In the genomic region with DNA sequence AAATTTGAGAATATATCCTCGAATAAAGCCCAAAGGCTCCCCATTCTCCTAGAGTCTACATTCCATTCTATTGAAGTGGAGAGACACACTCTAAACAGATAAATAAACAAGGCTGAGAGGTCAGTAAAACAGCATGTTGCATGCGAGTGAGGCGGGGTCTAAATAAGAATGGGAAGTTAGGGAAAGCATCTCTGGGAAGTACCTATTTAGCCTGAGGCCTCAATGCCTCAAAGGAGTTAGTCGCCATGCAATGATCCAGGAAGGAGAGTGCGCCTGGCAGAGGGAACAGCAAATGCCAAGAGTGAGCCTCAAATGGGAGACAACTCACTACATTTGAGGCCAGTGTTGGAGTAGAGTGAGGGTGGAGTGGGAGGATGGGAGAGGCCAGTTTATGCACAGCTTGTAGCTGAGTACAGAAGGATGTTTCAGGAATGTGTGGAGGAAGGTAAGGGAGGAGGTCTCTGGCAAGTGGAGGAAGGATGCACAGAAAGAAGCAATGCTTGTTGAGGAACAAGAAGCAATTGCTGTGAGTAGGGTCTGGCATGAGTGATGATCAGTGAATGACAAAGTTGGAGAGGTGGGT, we compare ENCODE assay signal across 26 cellular contexts. TPM values are rescaled to one million over a fixed set of nuclear protein-coding genes. Genes with fewer than 3 reads are reported as not detected.
"Had no signal": no experiment of that assay in that cellular context is flagged by ENCODE, and none has a peak within 500 bp of the region (broad histone marks: within the 10 kb centered on the region; RNA-seq: fewer than 3 reads in every experiment).

No MANE protein-coding gene starts in this region.

- H3K4me1 ChIP-seq: breast epithelium, esophagus muscularis mucosa, right atrium auricular region, tibial artery had no signal

- H3K27ac Mint-ChIP-seq: activated CD4-positive, alpha-beta T cell treated with anti-CD3 and anti-CD28 coated beads, Interleukin-2, amount 10 ng/mL, durations not matched to agents 24 days and 14 days; activated CD8-positive, alpha-beta T cell treated with anti-CD3 and anti-CD28 coated beads for 36 hours; activated naive CD4-positive, alpha-beta T cell treated with anti-CD3 and anti-CD28 coated beads, Interleukin-2, amount 10 ng/mL, durations not matched to agents 7 days and 5 days; activated naive CD8-positive, alpha-beta T cell treated with anti-CD3 and anti-CD28 coated beads, Interleukin-2, amount 50 U/mL, for 24 hours; activated T-cell treated with anti-CD3 and anti-CD28 coated beads, Interleukin-2, amount 50 U/mL, for 24 hours; nephron progenitor cell; progenitor cell of endocrine pancreas; T-cell had no signal

- DNase-seq: activated CD4-positive, alpha-beta T cell treated with anti-CD3 and anti-CD28 coated beads, Interleukin-2, amount 10 ng/mL, durations not matched to agents 24 days and 14 days; activated CD4-positive, CD25-positive, alpha-beta regulatory T cell; activated CD8-positive, alpha-beta T cell treated with anti-CD3 and anti-CD28 coated beads for 36 hours; activated effector memory CD4-positive, alpha-beta T cell treated with Interleukin-2 at 50 U/mL for 16 hours; activated naive CD4-positive, alpha-beta T cell treated with anti-CD3 and anti-CD28 coated beads, Interleukin-2, amount 10 ng/mL, durations not matched to agents 7 days and 5 days; activated naive CD8-positive, alpha-beta T cell treated with anti-CD3 and anti-CD28 coated beads, Interleukin-2, amount 50 U/mL, for 24 hours; activated T-cell treated with anti-CD3 and anti-CD28 coated beads, Interleukin-2, amount 50 U/mL, for 24 hours; cerebellar nuclear complex; effector CD4-positive, alpha-beta T cell; heart right ventricle; immature natural killer cell; left colon; nephron progenitor cell; occipital lobe; stimulated activated CD4-positive, alpha-beta T cell treated with anti-CD3 and anti-CD28 coated beads, Interleukin-12 subunit alpha, Interleukin-12 subunit beta, amount 100 ng/mL, for 4 hours; stimulated activated CD4-positive, alpha-beta T cell treated with anti-CD3 and anti-CD28 coated beads, Interleukin-2, amount 100 ng/mL, for 24 hours; stimulated activated naive CD4-positive, alpha-beta T cell treated with Interleukin-2 at 50 U/mL for 16 hours; T-cell; tibial artery had no signal

- H3K27ac ChIP-seq: ascending aorta, breast epithelium, esophagus muscularis mucosa, heart right ventricle, right atrium auricular region, tibial artery had no signal

- ATAC-seq: activated CD8-positive, alpha-beta T cell treated with anti-CD3 and anti-CD28 coated beads for 36 hours; activated naive CD8-positive, alpha-beta T cell treated with anti-CD3 and anti-CD28 coated beads, Interleukin-2, amount 50 U/mL, for 24 hours; heart right ventricle; left colon; T-cell had no signal

- H3K27me3 ChIP-seq: ascending aorta, breast epithelium, esophagus muscularis mucosa, heart right ventricle, right atrium auricular region, tibial artery had no signal

- H3K9me3 Mint-ChIP-seq: activated CD4-positive, alpha-beta T cell treated with anti-CD3 and anti-CD28 coated beads, Interleukin-2, amount 10 ng/mL, durations not matched to agents 24 days and 14 days; activated naive CD4-positive, alpha-beta T cell treated with anti-CD3 and anti-CD28 coated beads, Interleukin-2, amount 10 ng/mL, durations not matched to agents 7 days and 5 days had no signal

- H3K4me3 ChIP-seq: ascending aorta, breast epithelium, esophagus muscularis mucosa, heart right ventricle, lung, right atrium auricular region, tibial artery had no signal

- H3K36me3 Mint-ChIP-seq: activated naive CD4-positive, alpha-beta T cell treated with anti-CD3 and anti-CD28 coated beads, Interleukin-2, amount 10 ng/mL, durations not matched to agents 7 days and 5 days; immature natural killer cell; T-cell had no signal

- H3K27me3 Mint-ChIP-seq: progenitor cell of endocrine pancreas had no signal

- H3K9me3 ChIP-seq: ascending aorta had no signal

- H3K4me3 Mint-ChIP-seq: activated CD4-positive, alpha-beta T cell treated with anti-CD3 and anti-CD28 coated beads, Interleukin-2, amount 10 ng/mL, durations not matched to agents 24 days and 14 days; activated CD8-positive, alpha-beta T cell treated with anti-CD3 and anti-CD28 coated beads for 36 hours; activated naive CD4-positive, alpha-beta T cell treated with anti-CD3 and anti-CD28 coated beads, Interleukin-2, amount 10 ng/mL, durations not matched to agents 7 days and 5 days; activated naive CD8-positive, alpha-beta T cell treated with anti-CD3 and anti-CD28 coated beads, Interleukin-2, amount 50 U/mL, for 24 hours; activated T-cell treated with anti-CD3 and anti-CD28 coated beads, Interleukin-2, amount 50 U/mL, for 24 hours; immature natural killer cell; nephron progenitor cell; T-cell had no signal

- H3K36me3 ChIP-seq: ascending aorta, breast epithelium, esophagus muscularis mucosa, heart right ventricle, right atrium auricular region, tibial artery had no signal

- H3K4me1 Mint-ChIP-seq: activated CD4-positive, alpha-beta T cell treated with anti-CD3 and anti-CD28 coated beads, Interleukin-2, amount 10 ng/mL, durations not matched to agents 24 days and 14 days; activated naive CD4-positive, alpha-beta T cell treated with anti-CD3 and anti-CD28 coated beads, Interleukin-2, amount 10 ng/mL, durations not matched to agents 7 days and 5 days; activated naive CD8-positive, alpha-beta T cell treated with anti-CD3 and anti-CD28 coated beads, Interleukin-2, amount 50 U/mL, for 24 hours; immature natural killer cell; nephron progenitor cell; T-cell had no signal

RNA-seq across cellular contexts. Expression of a gene that starts 52.3 kb away (rescaled TPM):
- total RNA-seq: activated CD4-positive, alpha-beta T cell treated with anti-CD3 and anti-CD28 coated beads, Interleukin-2, amount 10 ng/mL, durations not matched to agents 24 days and 14 days; activated CD8-positive, alpha-beta T cell treated with anti-CD3 and anti-CD28 coated beads for 36 hours; myocyte had no signal
- polyA plus RNA-seq: immature natural killer cell had no signal
